ENCODE assay signal across 30 cellular contexts in the genomic region with DNA sequence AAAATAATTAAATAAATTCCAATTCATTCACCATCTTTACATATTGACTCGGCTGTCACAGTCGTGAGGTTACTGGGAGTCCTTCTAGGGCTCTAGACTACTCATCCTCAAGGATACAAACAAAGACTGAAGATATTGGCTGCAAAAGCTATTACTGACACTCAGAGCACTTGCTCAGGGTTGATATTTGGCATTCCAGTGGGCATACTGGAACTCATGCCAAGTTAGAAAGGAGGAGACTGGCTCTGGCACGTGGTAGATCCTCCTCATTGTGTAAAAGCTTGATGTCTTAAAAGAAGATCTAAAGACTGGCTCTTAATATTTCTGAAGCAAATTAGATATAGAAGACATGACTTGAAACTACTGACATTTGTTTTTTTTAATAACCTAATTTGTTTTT.
"Had no signal": no experiment of that assay in that cellular context is flagged by ENCODE, and none has a peak within 500 bp of the region (broad histone marks: within the 10 kb centered on the region; RNA-seq: fewer than 3 reads in every experiment).

No MANE protein-coding gene starts in this region.

- H3K27ac Mint-ChIP-seq: activated CD8-positive, alpha-beta T cell treated with anti-CD3 and anti-CD28 coated beads for 36 hours; activated naive CD4-positive, alpha-beta T cell treated with anti-CD3 and anti-CD28 coated beads, Interleukin-2, amount 50 U/mL, for 24 hours; activated naive CD8-positive, alpha-beta T cell treated with anti-CD3 and anti-CD28 coated beads, Interleukin-2, amount 50 U/mL, for 24 hours; activated T-helper 17 cell treated with anti-CD3 and anti-CD28 coated beads, Interleukin-2, amount 50 U/mL, for 72 hours; naive thymus-derived CD4-positive, alpha-beta T cell; stimulated activated memory B cell treated with anti-CD40 and anti-IgM and Interleukin-4, amounts not matched to agents 10 μg/mL and 1 μg/mL and 100 μg/mL, for 72 hours; WTC11 had no signal

- H3K27me3 Mint-ChIP-seq: activated CD8-positive, alpha-beta T cell treated with anti-CD3 and anti-CD28 coated beads for 36 hours; activated naive CD4-positive, alpha-beta T cell treated with anti-CD3 and anti-CD28 coated beads, Interleukin-2, amount 50 U/mL, for 24 hours; activated naive CD8-positive, alpha-beta T cell treated with anti-CD3 and anti-CD28 coated beads, Interleukin-2, amount 50 U/mL, for 24 hours; activated T-helper 17 cell treated with anti-CD3 and anti-CD28 coated beads, Interleukin-2, amount 50 U/mL, for 72 hours; naive thymus-derived CD4-positive, alpha-beta T cell; stimulated activated memory B cell treated with anti-CD40 and anti-IgM and Interleukin-4, amounts not matched to agents 10 μg/mL and 1 μg/mL and 100 μg/mL, for 72 hours had no signal

- H3K4me1 Mint-ChIP-seq: activated naive CD4-positive, alpha-beta T cell treated with anti-CD3 and anti-CD28 coated beads, Interleukin-2, amount 50 U/mL, for 24 hours; activated naive CD8-positive, alpha-beta T cell treated with anti-CD3 and anti-CD28 coated beads, Interleukin-2, amount 50 U/mL, for 24 hours; activated T-helper 17 cell treated with anti-CD3 and anti-CD28 coated beads, Interleukin-2, amount 50 U/mL, for 72 hours; naive thymus-derived CD4-positive, alpha-beta T cell; WTC11 had no signal

- H3K9me3 Mint-ChIP-seq: activated naive CD4-positive, alpha-beta T cell treated with anti-CD3 and anti-CD28 coated beads, Interleukin-2, amount 50 U/mL, for 24 hours; activated T-cell treated with anti-CD3 and anti-CD28 coated beads, Interleukin-2, amount 50 U/mL, for 4 hours; stimulated activated memory B cell treated with anti-CD40 and anti-IgM and Interleukin-4, amounts not matched to agents 10 μg/mL and 1 μg/mL and 100 μg/mL, for 72 hours; WTC11 had no signal

- DNase-seq: activated CD4-positive, alpha-beta T cell treated with anti-CD3 and anti-CD28 coated beads for 1 hour; activated CD4-positive, alpha-beta T cell treated with anti-CD3 and anti-CD28 coated beads, Interleukin-2, amount 50 U/mL, for 1 hour; activated CD8-positive, alpha-beta T cell treated with anti-CD3 and anti-CD28 coated beads for 36 hours; activated gamma-delta T cell treated with Interleukin-2 at 50 U/mL for 16 hours; activated naive CD8-positive, alpha-beta T cell treated with anti-CD3 and anti-CD28 coated beads, Interleukin-2, amount 50 U/mL, for 24 hours; activated T-cell treated with anti-CD3 and anti-CD28 coated beads, Interleukin-2, amount 50 U/mL, for 4 hours; amygdala; body of pancreas; caudate nucleus; head of caudate nucleus; hippocampal formation; left cardiac atrium; left ventricle myocardium superior; mammary epithelial cell; naive thymus-derived CD4-positive, alpha-beta T cell; ovary; retina; small intestine; stimulated activated CD4-positive, alpha-beta T cell treated with anti-CD3 and anti-CD28 coated beads, Interleukin-4, amount 100 ng/mL, for 4 hours; stimulated activated CD8-positive, alpha-beta memory T cell treated with anti-CD3 and anti-CD28 coated beads, Interleukin-4, amount 100 ng/mL, for 48 hours; stomach; T-helper 2 cell; thyroid gland; upper lobe of right lung had no signal

- ATAC-seq: activated CD8-positive, alpha-beta T cell treated with anti-CD3 and anti-CD28 coated beads for 36 hours; activated naive CD8-positive, alpha-beta T cell treated with anti-CD3 and anti-CD28 coated beads, Interleukin-2, amount 50 U/mL, for 24 hours; activated T-cell treated with anti-CD3 and anti-CD28 coated beads, Interleukin-2, amount 50 U/mL, for 4 hours; activated T-helper 17 cell treated with anti-CD3 and anti-CD28 coated beads, Interleukin-2, amount 50 U/mL, for 72 hours; body of pancreas; left cardiac atrium; left ventricle myocardium superior; naive thymus-derived CD4-positive, alpha-beta T cell; sciatic nerve; stimulated activated memory B cell treated with anti-CD40 and anti-IgM and Interleukin-4, amounts not matched to agents 10 μg/mL and 1 μg/mL and 100 μg/mL, for 72 hours; upper lobe of right lung; WTC11 had no signal

- H3K36me3 Mint-ChIP-seq: activated naive CD4-positive, alpha-beta T cell treated with anti-CD3 and anti-CD28 coated beads, Interleukin-2, amount 50 U/mL, for 24 hours; naive thymus-derived CD4-positive, alpha-beta T cell; WTC11 had no signal

- H3K4me3 ChIP-seq: body of pancreas, ovary, prostate gland, stomach, thyroid gland, upper lobe of right lung had no signal

- H3K4me3 Mint-ChIP-seq: activated CD8-positive, alpha-beta T cell treated with anti-CD3 and anti-CD28 coated beads for 36 hours; activated naive CD4-positive, alpha-beta T cell treated with anti-CD3 and anti-CD28 coated beads, Interleukin-2, amount 50 U/mL, for 24 hours; activated naive CD8-positive, alpha-beta T cell treated with anti-CD3 and anti-CD28 coated beads, Interleukin-2, amount 50 U/mL, for 24 hours; activated T-cell treated with anti-CD3 and anti-CD28 coated beads, Interleukin-2, amount 50 U/mL, for 4 hours; activated T-helper 17 cell treated with anti-CD3 and anti-CD28 coated beads, Interleukin-2, amount 50 U/mL, for 72 hours; naive thymus-derived CD4-positive, alpha-beta T cell; stimulated activated memory B cell treated with anti-CD40 and anti-IgM and Interleukin-4, amounts not matched to agents 10 μg/mL and 1 μg/mL and 100 μg/mL, for 72 hours; WTC11 had no signal
